In genomic region chrY:13167695-13168094, GRCh38 we compare ENCODE assay signal across 14 cellular contexts.
"Had no signal": no experiment of that assay in that cellular context is flagged by ENCODE, and none has a peak within 500 bp of the region (broad histone marks: within the 10 kb centered on the region; RNA-seq: fewer than 3 reads in every experiment).

No MANE protein-coding gene starts in this region.

- DNase-seq: activated CD4-positive, alpha-beta T cell treated with anti-CD3 and anti-CD28 coated beads, Interleukin-2, amount 50 U/mL, for 48 hours; activated CD8-positive, alpha-beta memory T cell treated with anti-CD3 and anti-CD28 coated beads, Interleukin-2, amount 10 ng/mL, durations not matched to agents 7 days and 5 days; activated naive CD4-positive, alpha-beta T cell treated with anti-CD3 and anti-CD28 coated beads, Interleukin-2, amount 10 ng/mL, durations not matched to agents 7 days and 5 days; activated T-cell treated with anti-CD3 and anti-CD28 coated beads, Interleukin-2, amount 50 U/mL, for 1 hour; effector memory CD4-positive, alpha-beta T cell; foreskin melanocyte; kidney glomerular epithelial cell; mesenchymal stem cell; naive thymus-derived CD8-positive, alpha-beta T cell; pancreas; sigmoid colon; stomach; testis; upper lobe of right lung had no signal

- FAIRE-seq: pancreas had no signal

- ATAC-seq: naive thymus-derived CD8-positive, alpha-beta T cell; pancreas; upper lobe of right lung had no signal
